ENCODE assay signal across 9 cellular contexts in genomic region chr15:34584321-34584668, GRCh38. TPM values are rescaled to one million over a fixed set of nuclear protein-coding genes. Genes with fewer than 3 reads are reported as not detected.
DNase-seq lines count a peak whose midpoint lies in the region; ATAC-seq, FAIRE-seq and TF ChIP-seq lines count a peak whose summit lies in the region.
"Had no signal": no experiment of that assay in that cellular context is flagged by ENCODE, and none has a peak within 500 bp of the region (broad histone marks: within the 10 kb centered on the region; RNA-seq: fewer than 3 reads in every experiment).

No MANE protein-coding gene starts in this region.

- CTCF ChIA-PET in activated CD8-positive, alpha-beta T cell treated with anti-CD3 and anti-CD28 coated beads for 36 hours (lab: Charles Lee), result no interaction called here

- DNase-seq in activated CD4-positive, alpha-beta T cell treated with anti-CD3 and anti-CD28 coated beads, Interleukin-2, amount 10 ng/mL, durations not matched to agents 24 days and 14 days, result no peak
- no peak for DNase-seq in activated CD4-positive, alpha-beta T cell treated with anti-CD3 and anti-CD28 coated beads, Interleukin-2, amount 50 U/mL, for 1 hour
- DNase-seq in activated CD8-positive, alpha-beta T cell treated with anti-CD3 and anti-CD28 coated beads for 36 hours, result no peak
- no peak for DNase-seq in kidney
- DNase-seq in suprapubic skin (ENCODE audit: low spot score in 2 of 2), result no peak
- no peak for DNase-seq in SIG-M5 (lab: John Stamatoyannopoulos, UW)
- DNase-seq in stimulated activated naive CD4-positive, alpha-beta T cell (lab: John Stamatoyannopoulos, UW), result no peak
- DNase-seq: NCI-H345 had no signal

- H3K4me1 ChIP-seq in kidney (ENCODE audit: control insufficient read depth in 1 of 2, insufficient read depth in 1 of 2, low read depth in 1 of 2, low read length in 2 of 2) (peaks cover 0 to 5% of the 10 kb centered on the region in 2 donors), suprapubic skin (peaks cover 19% of the 10 kb centered on the region)

- peaks cover 12% of the 10 kb centered on the region for H3K27me3 Mint-ChIP-seq in activated CD4-positive, alpha-beta T cell treated with anti-CD3 and anti-CD28 coated beads, Interleukin-2, amount 10 ng/mL, durations not matched to agents 24 days and 14 days
- peaks cover 14% of the 10 kb centered on the region for H3K27me3 Mint-ChIP-seq in activated CD8-positive, alpha-beta T cell treated with anti-CD3 and anti-CD28 coated beads for 36 hours

- H3K4me3 ChIP-seq in kidney (ENCODE audit: low read length in 2 of 2) (peak overlapping the region; percentile 21 to 79), suprapubic skin (peak overlapping the region; percentile 91)

- no peak for TF ChIP-seq CTCF in activated CD8-positive, alpha-beta T cell treated with anti-CD3 and anti-CD28 coated beads for 36 hours (IDR thresholded peaks at IDR 0.05)
- TF ChIP-seq CTCF in kidney (IDR thresholded peaks at IDR 0.05; ENCODE audit: borderline replicate concordance, extremely low read depth, insufficient read depth), result no peak
- no peak for TF ChIP-seq CTCF in suprapubic skin (IDR thresholded peaks at IDR 0.05)

- H3K36me3 Mint-ChIP-seq in activated CD4-positive, alpha-beta T cell treated with anti-CD3 and anti-CD28 coated beads, Interleukin-2, amount 10 ng/mL, durations not matched to agents 24 days and 14 days (ENCODE audit: low read depth), result peaks cover 11% of the 10 kb centered on the region
- no peaks in the 10 kb centered on the region for H3K36me3 Mint-ChIP-seq in activated CD8-positive, alpha-beta T cell treated with anti-CD3 and anti-CD28 coated beads for 36 hours (ENCODE audit: low read depth)

- WGBS in suprapubic skin, result 0% methylated on average over 2 of the region's 13 CpGs

- no peak for TF ChIP-seq EP300 in suprapubic skin (IDR thresholded peaks at IDR 0.05)

- no peaks in the 10 kb centered on the region for H3K9me3 ChIP-seq in kidney (ENCODE audit: control insufficient read depth in 1 of 2, low read length in 2 of 2)
- no peaks in the 10 kb centered on the region for H3K9me3 ChIP-seq in suprapubic skin

- peak overlapping the region; percentile 16 to 40 for H3K9ac ChIP-seq in kidney (ENCODE audit: low read length in 2 of 2)

- H3K27ac Mint-ChIP-seq in activated CD4-positive, alpha-beta T cell treated with anti-CD3 and anti-CD28 coated beads, Interleukin-2, amount 10 ng/mL, durations not matched to agents 24 days and 14 days, result peak overlapping the region; percentile 90
- H3K27ac Mint-ChIP-seq in activated CD8-positive, alpha-beta T cell treated with anti-CD3 and anti-CD28 coated beads for 36 hours, result peak overlapping the region; percentile 78

- POLR2A ChIA-PET in activated CD8-positive, alpha-beta T cell treated with anti-CD3 and anti-CD28 coated beads for 36 hours (lab: Charles Lee), result interaction anchor here (1.1 kb wide), 1 partner anchor 216 kb away, joined by 3 read pairs; no protein-coding TSS in a partner anchor

- no peaks in the 10 kb centered on the region for H3K9me3 Mint-ChIP-seq in activated CD4-positive, alpha-beta T cell treated with anti-CD3 and anti-CD28 coated beads, Interleukin-2, amount 10 ng/mL, durations not matched to agents 24 days and 14 days
- no peaks in the 10 kb centered on the region for H3K9me3 Mint-ChIP-seq in activated CD8-positive, alpha-beta T cell treated with anti-CD3 and anti-CD28 coated beads for 36 hours

- no peak for ATAC-seq in activated CD8-positive, alpha-beta T cell treated with anti-CD3 and anti-CD28 coated beads for 36 hours
- no peak for ATAC-seq in GM21381 (IDR thresholded peaks at IDR 0.05; ENCODE audit: unreplicated experiment)

- FAIRE-seq in kidney (lab: Jason Lieb, UNC), result no peak

- TF ChIP-seq POLR2A in suprapubic skin (IDR thresholded peaks at IDR 0.05), result no peak

- peak overlapping the region; percentile 89 for H3K4me3 Mint-ChIP-seq in activated CD4-positive, alpha-beta T cell treated with anti-CD3 and anti-CD28 coated beads, Interleukin-2, amount 10 ng/mL, durations not matched to agents 24 days and 14 days
- H3K4me3 Mint-ChIP-seq in activated CD8-positive, alpha-beta T cell treated with anti-CD3 and anti-CD28 coated beads for 36 hours, result peak overlapping the region; percentile 90

- no peaks in the 10 kb centered on the region for H3K36me3 ChIP-seq in kidney (ENCODE audit: control insufficient read depth in 1 of 2, insufficient read depth in 2 of 2, low read length in 2 of 2)
- no peaks in the 10 kb centered on the region for H3K36me3 ChIP-seq in suprapubic skin

- peaks cover 39% of the 10 kb centered on the region for H3K4me1 Mint-ChIP-seq in activated CD4-positive, alpha-beta T cell treated with anti-CD3 and anti-CD28 coated beads, Interleukin-2, amount 10 ng/mL, durations not matched to agents 24 days and 14 days
- H3K4me1 Mint-ChIP-seq in activated CD8-positive, alpha-beta T cell treated with anti-CD3 and anti-CD28 coated beads for 36 hours (ENCODE audit: low read depth), result peaks cover 28% of the 10 kb centered on the region

- H3K27me3 ChIP-seq in suprapubic skin, result no peaks in the 10 kb centered on the region

- H3K27ac ChIP-seq in kidney (ENCODE audit: low read depth in 2 of 2, low read length in 2 of 2), result no peak overlapping the region
- H3K27ac ChIP-seq in suprapubic skin, result no peak overlapping the region

- intact Hi-C loops in activated CD4-positive, alpha-beta T cell treated with anti-CD3 and anti-CD28 coated beads, Interleukin-2, amount 10 ng/mL, durations not matched to agents 24 days and 14 days (cut with micrococcal nuclease), result loop anchor here (5.0 to 10.0 kb wide), 2 partner anchors 482 to 519 kb away; partner anchors contain the start of genes EMC7 and PGBD4
- intact Hi-C loops in activated CD8-positive, alpha-beta T cell treated with anti-CD3 and anti-CD28 coated beads for 36 hours (cut with micrococcal nuclease), result loop anchor here (10.0 kb wide), 2 partner anchors 249 to 519 kb away; partner anchors contain the start of gene SLC12A6
- intact Hi-C loops in kidney (cut with DNase I), result no loop called here

RNA-seq across cellular contexts. Expression of gene GOLGA8B, which starts 0.8 kb away (rescaled TPM):
- total RNA-seq in activated CD4-positive, alpha-beta T cell treated with anti-CD3 and anti-CD28 coated beads, Interleukin-2, amount 10 ng/mL, durations not matched to agents 24 days and 14 days, result 210 and 234 TPM in 2 replicates
- total RNA-seq in activated CD8-positive, alpha-beta T cell treated with anti-CD3 and anti-CD28 coated beads for 36 hours, result 10 to 100 TPM; 84.6 to 86.9 TPM
- total RNA-seq in kidney (125 TPM), suprapubic skin (100 to 1,000 TPM in 1 of 4 donors, 10 to 100 TPM in 3; 83.2 to 336 (median 98.0) TPM)
- polyA plus RNA-seq in kidney (ENCODE audit: insufficient read depth, low read depth, low replicate concordance), result 21.4 TPM
